Comparison of ENCODE assay signal across 19 cellular contexts in the genomic region with DNA sequence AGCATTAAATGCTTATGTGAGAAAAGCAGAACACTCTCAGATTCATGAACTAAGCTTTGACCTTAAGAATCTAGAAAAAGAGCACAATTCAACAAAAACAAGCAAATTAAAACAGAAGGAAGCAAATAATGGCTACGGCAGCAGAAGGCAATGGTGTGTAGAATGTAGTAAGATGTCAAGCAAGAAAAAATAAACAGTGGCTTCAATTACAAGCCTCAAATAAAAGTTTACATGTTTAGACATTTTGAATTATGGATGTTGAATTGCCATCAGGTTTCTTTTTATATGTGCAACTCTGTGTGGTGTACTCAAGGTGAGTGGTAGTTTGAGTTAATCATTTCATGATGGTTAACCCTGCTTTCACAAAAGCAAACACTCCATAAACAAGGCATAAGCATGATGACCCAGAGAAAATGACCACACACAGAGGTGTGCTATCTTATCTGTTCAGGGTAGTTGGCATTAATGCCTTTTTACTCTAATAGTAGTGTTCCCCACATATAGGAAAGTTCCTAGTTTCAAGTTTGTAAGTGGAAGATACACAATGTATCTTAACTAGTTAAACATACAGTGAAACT.
DNase-seq lines count a peak whose midpoint lies in the region; ATAC-seq and TF ChIP-seq lines count a peak whose summit lies in the region.
"Had no signal": no experiment of that assay in that cellular context is flagged by ENCODE, and none has a peak within 500 bp of the region (broad histone marks: within the 10 kb centered on the region; RNA-seq: fewer than 3 reads in every experiment).

No MANE protein-coding gene starts in this region.

- no peaks in the 10 kb centered on the region; the same call in 1 of the 2 replicates for H3K9me3 ChIP-seq in OCI-LY3 (ENCODE audit: insufficient read depth, low read length)
- peaks cover 0 to under 1% (median 0%) of the 10 kb centered on the region in 4 donors for H3K9me3 ChIP-seq in right lobe of liver
- H3K9me3 ChIP-seq in right cardiac atrium (ENCODE audit: control insufficient read depth, low read length) = no peaks in the 10 kb centered on the region

- H3K4me1 ChIP-seq in OCI-LY3 (ENCODE audit: low read length) (peaks cover 28% of the 10 kb centered on the region), right lobe of liver (peaks cover 0 to 5% (median 0%) of the 10 kb centered on the region in 4 donors), right cardiac atrium (ENCODE audit: control insufficient read depth, insufficient read depth, low read length) (no peaks in the 10 kb centered on the region)

- DNase-seq in right lobe of liver (no peak), right cardiac atrium (no peak), NCI-H82 treated with DMSO at 0.1 percent for 48 hours (lab: John Stamatoyannopoulos, UW; ENCODE audit: unreplicated experiment) (no peak), brain microvascular endothelial cell (no peak)
- DNase-seq: Calu3; CD4-positive, CD25-positive, alpha-beta regulatory T cell; DMS79 treated with DMSO at 0.1 percent for 48 hours; IMR-90; Karpas-422; MM.1S; NCI-H1092 treated with DMSO at 0.1 percent for 48 hours; NCI-H2081 treated with DMSO at 0.1 percent for 48 hours; NCI-H524 treated with DMSO at 0.1 percent for 48 hours; PC-9; SW 1271 had no signal

- H2AFZ ChIP-seq in OCI-LY3 (ENCODE audit: low read depth, low read length) = no peak overlapping the region
- H2AFZ ChIP-seq: PC-9 had no signal

- no peak overlapping the region for H3K4me2 ChIP-seq in OCI-LY3 (ENCODE audit: low read length)
- H3K4me2 ChIP-seq: PC-9 had no signal

- H3K4me3 ChIP-seq in OCI-LY3 (ENCODE audit: low read length) (no peak overlapping the region), right lobe of liver (no peak overlapping the region), right cardiac atrium (ENCODE audit: low read length) (no peak overlapping the region), brain microvascular endothelial cell (ENCODE audit: low read depth, low read length) (no peak overlapping the region)
- H3K4me3 ChIP-seq: GM12878, PC-9 had no signal

- H3K79me2 ChIP-seq in OCI-LY3 (ENCODE audit: low read length) = no peaks in the 10 kb centered on the region

- TF ChIP-seq POLR2A in right lobe of liver (IDR thresholded peaks at IDR 0.05) = no peak

- 38% methylated on average over 1 of the region's 1 CpG for WGBS in right lobe of liver (ENCODE audit: insufficient coverage, low coverage, low lambda C conversion rate, missing lambda C conversion rate)
- WGBS in right cardiac atrium = 82% methylated on average over 1 of the region's 1 CpG

- H3K27ac ChIP-seq in OCI-LY3 (ENCODE audit: low read length) = 0 out of 2 replicates have a peak overlapping the region, but pooled peaks have one; percentile 63
- no peak overlapping the region for H3K27ac ChIP-seq in right lobe of liver
- no peak overlapping the region for H3K27ac ChIP-seq in right cardiac atrium (ENCODE audit: low read length)
- no peak overlapping the region for H3K27ac ChIP-seq in brain microvascular endothelial cell
- H3K27ac ChIP-seq: PC-9 had no signal

- in situ Hi-C loops in brain microvascular endothelial cell (cut with HindIII; ENCODE audit: low pct_ligation_motif_present, low sequenced_read_pairs) = no loop called here

- TF ChIP-seq CTCF in OCI-LY3 (IDR thresholded peaks at IDR 0.05; ENCODE audit: low read depth, low read length) (no peak), right lobe of liver (IDR thresholded peaks at IDR 0.05) (no peak), brain microvascular endothelial cell (IDR thresholded peaks at IDR 0.05; ENCODE audit: low read depth, low read length, missing control alignments) (no peak)

- H4K20me1 ChIP-seq in OCI-LY3 (ENCODE audit: insufficient read depth, low read length) = no peaks in the 10 kb centered on the region

- peak; percentile 48 for ATAC-seq in GM18511 (IDR thresholded peaks at IDR 0.05; ENCODE audit: unreplicated experiment)
- peak; percentile 76 for ATAC-seq in HG02938 (IDR thresholded peaks at IDR 0.05; ENCODE audit: unreplicated experiment)
- ATAC-seq in right lobe of liver = peak; percentile 37 to 98 (median 70)
- no peak for ATAC-seq in right cardiac atrium
- ATAC-seq: GM12878 had no signal

- intact Hi-C loops in right lobe of liver (cut with DNase I) = no loop called here
- intact Hi-C loops in right cardiac atrium (cut with DNase I) = no loop called here

- no peak overlapping the region for H3K9ac ChIP-seq in OCI-LY3 (ENCODE audit: low read length)

- no peaks in the 10 kb centered on the region for H3K27me3 ChIP-seq in OCI-LY3 (ENCODE audit: low read depth, low read length)
- no peaks in the 10 kb centered on the region for H3K27me3 ChIP-seq in right lobe of liver
- no peaks in the 10 kb centered on the region for H3K27me3 ChIP-seq in right cardiac atrium (ENCODE audit: control insufficient read depth, insufficient read depth)
- no peaks in the 10 kb centered on the region for H3K27me3 ChIP-seq in brain microvascular endothelial cell (replicated peaks)

- peaks cover 5% of the 10 kb centered on the region for H3K36me3 ChIP-seq in OCI-LY3 (replicated peaks; ENCODE audit: low read depth, low read length)
- no peaks in the 10 kb centered on the region for H3K36me3 ChIP-seq in right lobe of liver
- H3K36me3 ChIP-seq in brain microvascular endothelial cell (replicated peaks) = no peaks in the 10 kb centered on the region

Comparison
In these comparisons a context has a peak if more than half of its experiments do, and no peak if none do; other contexts are left out.
1. ATAC-seq: peak in GM18511 (single experiment), HG02938 (single experiment) and right lobe of liver (4 of 4); none in right cardiac atrium (0 of 2).